20 cellular contexts compared by ENCODE assay signal in genomic region chr4:153039542-153040185, GRCh38.
"Had no signal": no experiment of that assay in that cellular context is flagged by ENCODE, and none has a peak within 500 bp of the region (broad histone marks: within the 10 kb centered on the region; RNA-seq: fewer than 3 reads in every experiment).

No MANE protein-coding gene starts in this region.

- H3K4me1 ChIP-seq: esophagus squamous epithelium, gastrocnemius medialis, left ventricle myocardium inferior, right atrium auricular region, tibial nerve had no signal

- H3K4me3 ChIP-seq: esophagus squamous epithelium, gastrocnemius medialis, left ventricle myocardium inferior, right atrium auricular region, spleen, tibial nerve had no signal

- H3K27ac ChIP-seq: esophagus squamous epithelium, gastrocnemius medialis, left ventricle myocardium inferior, right atrium auricular region had no signal

- DNase-seq: activated CD4-positive, alpha-beta T cell treated with anti-CD3 and anti-CD28 coated beads for 48 hours; activated CD4-positive, alpha-beta T cell treated with anti-CD3 and anti-CD28 coated beads, Interleukin-2, amount 50 U/mL, for 48 hours; activated CD8-positive, alpha-beta memory T cell treated with anti-CD3 and anti-CD28 coated beads for 24 hours; activated effector memory CD4-positive, alpha-beta T cell treated with anti-CD3 and anti-CD28 coated beads, Interleukin-2, amount 50 U/mL, for 16 hours; activated naive CD4-positive, alpha-beta T cell treated with anti-CD3 and anti-CD28 coated beads for 36 hours; activated T-cell treated with anti-CD3 and anti-CD28 coated beads, Interleukin-2, amount 50 U/mL, for 1 hour; amniotic stem cell; dermis blood vessel endothelial cell; effector CD4-positive, alpha-beta T cell; esophagus squamous epithelium; gastrocnemius medialis; glutamatergic neuron; islet precursor cell; left ventricle myocardium inferior; naive thymus-derived CD8-positive, alpha-beta T cell; spleen; stimulated activated naive CD4-positive, alpha-beta T cell had no signal

- ATAC-seq: activated CD4-positive, CD25-positive, alpha-beta regulatory T cell treated with anti-CD3 and anti-CD28 coated beads, Interleukin-2, amount 50 U/mL, for 24 hours; gastrocnemius medialis; naive thymus-derived CD8-positive, alpha-beta T cell had no signal

- H3K9me3 ChIP-seq: esophagus squamous epithelium, gastrocnemius medialis had no signal

- H3K27me3 ChIP-seq: esophagus squamous epithelium, right atrium auricular region, tibial nerve had no signal

- H3K36me3 ChIP-seq: esophagus squamous epithelium, gastrocnemius medialis, left ventricle myocardium inferior, right atrium auricular region, spleen, tibial nerve had no signal
